Comparison of ENCODE assay signal across 28 cellular contexts in genomic region chr7:106326594-106327537, GRCh38. TPM values are rescaled to one million over a fixed set of nuclear protein-coding genes. Genes with fewer than 3 reads are reported as not detected.
A peak's percentile ranks its signal among the peaks of the same experiment; 100 is the strongest.
DNase-seq lines count a peak whose midpoint lies in the region; ATAC-seq and TF ChIP-seq lines count a peak whose summit lies in the region.
"Had no signal": no experiment of that assay in that cellular context is flagged by ENCODE, and none has a peak within 500 bp of the region (broad histone marks: within the 10 kb centered on the region; RNA-seq: fewer than 3 reads in every experiment).

No MANE protein-coding gene starts in this region.

- H3K4me3 Mint-ChIP-seq in chondrocyte (ENCODE audit: unreplicated experiment): no peak overlapping the region
- H3K4me3 Mint-ChIP-seq: activated CD8-positive, alpha-beta memory T cell treated with anti-CD3 and anti-CD28 coated beads, Interleukin-2, amount 10 ng/mL, durations not matched to agents 7 days and 5 days; activated naive CD4-positive, alpha-beta T cell treated with anti-CD3 and anti-CD28 coated beads, Interleukin-2, amount 10 ng/mL, durations not matched to agents 7 days and 5 days; activated T-helper 1 cell treated with anti-CD3 and anti-CD28 coated beads, Interleukin-12 subunit alpha, Interleukin-12 subunit beta, Interleukin-2, Interleukin-4 antibody, amounts not matched to agents 30 ng/mL and 10 ng/mL and 1 ng/mL, durations not matched to agents 14 hours and 24 hours and 36 hours; stimulated activated memory B cell treated with anti-CD40 and anti-IgM and Interleukin-4, amounts not matched to agents 10 μg/mL and 1 μg/mL and 100 μg/mL, for 72 hours; WTC11 had no signal

- H3K36me3 Mint-ChIP-seq in chondrocyte (ENCODE audit: low read depth): no peaks in the 10 kb centered on the region
- H3K36me3 Mint-ChIP-seq: stimulated activated memory B cell treated with anti-CD40 and anti-IgM and Interleukin-4, amounts not matched to agents 10 μg/mL and 1 μg/mL and 100 μg/mL, for 72 hours; WTC11 had no signal

- peaks cover 8% of the 10 kb centered on the region for H3K27me3 Mint-ChIP-seq in chondrocyte (ENCODE audit: low read depth)
- H3K27me3 Mint-ChIP-seq: stimulated activated memory B cell treated with anti-CD40 and anti-IgM and Interleukin-4, amounts not matched to agents 10 μg/mL and 1 μg/mL and 100 μg/mL, for 72 hours had no signal

- TF ChIP-seq CTCF in chondrocyte (IDR thresholded peaks at IDR 0.05) (no peak), tibial artery (IDR thresholded peaks at IDR 0.05) (no peak), upper lobe of right lung (IDR thresholded peaks at IDR 0.05) (no peak)

- H3K9me3 Mint-ChIP-seq in chondrocyte (ENCODE audit: low read depth): no peaks in the 10 kb centered on the region
- H3K9me3 Mint-ChIP-seq: stimulated activated memory B cell treated with anti-CD40 and anti-IgM and Interleukin-4, amounts not matched to agents 10 μg/mL and 1 μg/mL and 100 μg/mL, for 72 hours had no signal

- DNase-seq in GM03348 (ENCODE audit: low spot score) (peak; percentile 23), chondrocyte (ENCODE audit: low spot score) (no peak), left lobe of liver (ENCODE audit: low spot score) (no peak), tibial artery (no peak), GF-D8 (lab: John Stamatoyannopoulos, UW) (no peak), upper lobe of right lung (no peak)
- DNase-seq: activated CD4-positive, alpha-beta T cell treated with anti-CD3 and anti-CD28 coated beads, Interleukin-2, amount 50 U/mL, for 1 hour; activated CD8-positive, alpha-beta memory T cell treated with anti-CD3 and anti-CD28 coated beads, Interleukin-2, amount 10 ng/mL, durations not matched to agents 7 days and 5 days; activated naive CD4-positive, alpha-beta T cell treated with anti-CD3 and anti-CD28 coated beads, Interleukin-2, amount 10 ng/mL, durations not matched to agents 7 days and 5 days; AML-193; amygdala; DMS79; dorsolateral prefrontal cortex; HCEC 1CT; heart left ventricle; left colon; mesendoderm; NCI-H1105 treated with DMSO at 0.1 percent for 48 hours; NCI-H2029 treated with DMSO at 0.1 percent for 48 hours; NCI-H226; NCI-H82; spleen; stimulated activated CD4-positive, alpha-beta T cell treated with anti-CD3 and anti-CD28 coated beads, Interleukin-2, amount 100 ng/mL, for 48 hours; T1000 had no signal

- H3K4me1 ChIP-seq in tibial artery: peaks cover 0 to 41% (median 20%) of the 10 kb centered on the region in 4 donors
- no peaks in the 10 kb centered on the region for H3K4me1 ChIP-seq in upper lobe of right lung

- intact Hi-C loops in tibial artery (cut with DNase I; ENCODE audit: low total_unique reads): no loop called here
- intact Hi-C loops in upper lobe of right lung (cut with DNase I): no loop called here

- H3K27me3 ChIP-seq in tibial artery (no peaks in the 10 kb centered on the region), upper lobe of right lung (no peaks in the 10 kb centered on the region)
- H3K27me3 ChIP-seq: dorsolateral prefrontal cortex, heart left ventricle, spleen had no signal

- peaks cover 16% of the 10 kb centered on the region for H3K4me1 Mint-ChIP-seq in chondrocyte (ENCODE audit: low read depth)
- H3K4me1 Mint-ChIP-seq: activated naive CD4-positive, alpha-beta T cell treated with anti-CD3 and anti-CD28 coated beads, Interleukin-2, amount 10 ng/mL, durations not matched to agents 7 days and 5 days; stimulated activated memory B cell treated with anti-CD40 and anti-IgM and Interleukin-4, amounts not matched to agents 10 μg/mL and 1 μg/mL and 100 μg/mL, for 72 hours; WTC11 had no signal

- H3K36me3 ChIP-seq in tibial artery (no peaks in the 10 kb centered on the region), upper lobe of right lung (no peaks in the 10 kb centered on the region)
- H3K36me3 ChIP-seq: heart left ventricle, spleen had no signal

- H3K4me3 ChIP-seq in tibial artery (no peak overlapping the region), upper lobe of right lung (no peak overlapping the region)
- H3K4me3 ChIP-seq: dorsolateral prefrontal cortex, heart left ventricle, spleen had no signal

- H3K9me3 ChIP-seq in tibial artery (no peaks in the 10 kb centered on the region), upper lobe of right lung (no peaks in the 10 kb centered on the region)
- H3K9me3 ChIP-seq: heart left ventricle, spleen had no signal

- H3K27ac ChIP-seq in tibial artery (peak overlapping the region; percentile 72 to 73), upper lobe of right lung (no peak overlapping the region)
- H3K27ac ChIP-seq: dorsolateral prefrontal cortex, heart left ventricle, spleen had no signal

- peak overlapping the region; percentile 50 for H3K27ac Mint-ChIP-seq in chondrocyte (ENCODE audit: unreplicated experiment)
- H3K27ac Mint-ChIP-seq: activated CD8-positive, alpha-beta memory T cell treated with anti-CD3 and anti-CD28 coated beads, Interleukin-2, amount 10 ng/mL, durations not matched to agents 7 days and 5 days; activated naive CD4-positive, alpha-beta T cell treated with anti-CD3 and anti-CD28 coated beads, Interleukin-2, amount 10 ng/mL, durations not matched to agents 7 days and 5 days; activated T-helper 1 cell treated with anti-CD3 and anti-CD28 coated beads, Interleukin-12 subunit alpha, Interleukin-12 subunit beta, Interleukin-2, Interleukin-4 antibody, amounts not matched to agents 30 ng/mL and 10 ng/mL and 1 ng/mL, durations not matched to agents 14 hours and 24 hours and 36 hours; stimulated activated memory B cell treated with anti-CD40 and anti-IgM and Interleukin-4, amounts not matched to agents 10 μg/mL and 1 μg/mL and 100 μg/mL, for 72 hours; WTC11 had no signal

- ATAC-seq in left lobe of liver: peak; percentile 67
- no peak for ATAC-seq in HG02623 (IDR thresholded peaks at IDR 0.05; ENCODE audit: unreplicated experiment)
- ATAC-seq in upper lobe of right lung: no peak
- ATAC-seq: activated CD8-positive, alpha-beta memory T cell treated with anti-CD3 and anti-CD28 coated beads, Interleukin-2, amount 10 ng/mL, durations not matched to agents 7 days and 5 days; heart left ventricle; left colon; stimulated activated memory B cell treated with anti-CD40 and anti-IgM and Interleukin-4, amounts not matched to agents 10 μg/mL and 1 μg/mL and 100 μg/mL, for 72 hours; WTC11 had no signal

RNA-seq across cellular contexts. Expression of gene NAMPT, which starts 42.1 kb away (rescaled TPM):
- 24.2 to 30.4 TPM (median 27.5 TPM) in 3 replicates for total RNA-seq in chondrocyte
- 136 TPM for total RNA-seq in left lobe of liver
- total RNA-seq in upper lobe of right lung: 184 TPM
